ENCODE assay signal across 18 cellular contexts in the genomic region with DNA sequence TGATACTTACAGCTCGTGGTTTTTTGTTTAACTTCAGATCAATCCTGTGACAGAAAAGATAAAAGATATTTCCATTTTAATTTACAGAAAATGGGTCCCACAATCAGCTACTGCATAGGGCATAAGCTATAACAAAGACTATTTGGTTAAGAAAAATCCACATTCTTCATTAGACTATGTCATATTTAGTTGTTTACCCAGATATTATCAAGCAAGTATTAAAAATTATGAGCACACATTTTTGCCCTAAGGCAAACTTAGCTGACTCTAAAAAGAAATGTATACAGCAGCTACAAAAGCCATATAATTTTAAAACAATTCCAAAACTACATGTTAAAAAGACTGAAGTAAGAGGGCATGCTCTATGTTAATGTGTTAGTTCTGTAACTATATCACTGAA. TPM values are rescaled to one million over a fixed set of nuclear protein-coding genes. Genes with fewer than 3 reads are reported as not detected.
DNase-seq lines count a peak whose midpoint lies in the region; ATAC-seq and TF ChIP-seq lines count a peak whose summit lies in the region.
"Had no signal": no experiment of that assay in that cellular context is flagged by ENCODE, and none has a peak within 500 bp of the region (broad histone marks: within the 10 kb centered on the region; RNA-seq: fewer than 3 reads in every experiment).

No MANE protein-coding gene starts in this region.

- H3K9me3 Mint-ChIP-seq in CD4-positive, alpha-beta memory T cell: no peaks in the 10 kb centered on the region
- H3K9me3 Mint-ChIP-seq: GM23338 had no signal

- H3K36me3 Mint-ChIP-seq in CD4-positive, alpha-beta memory T cell: peaks cover 32 to 56% of the 10 kb centered on the region in 2 donors

- TF ChIP-seq CTCF in 22Rv1 (IDR thresholded peaks at IDR 0.05) (no peak), PC-3 (conservative IDR thresholded peaks at IDR 0.05; ENCODE audit: low read depth, low read length) (no peak), fibroblast of villous mesenchyme (IDR thresholded peaks at IDR 0.05; ENCODE audit: insufficient read depth, low read depth, low read length) (no peak), body of pancreas (IDR thresholded peaks at IDR 0.05) (no peak)

- 0 out of 2 replicates have a peak overlapping the region, but pooled peaks have one; percentile 4 for H3K9ac ChIP-seq in PC-3 (ENCODE audit: low read length)
- H3K9ac ChIP-seq: BLaER1 had no signal

- H3K36me3 ChIP-seq in CD4-positive, alpha-beta memory T cell (ENCODE audit: insufficient read depth, low read length): peaks cover 38% of the 10 kb centered on the region
- H3K36me3 ChIP-seq in PC-3 (ENCODE audit: low read depth, low read length): peaks cover 27% of the 10 kb centered on the region
- peaks cover 0 to 3% of the 10 kb centered on the region in 2 donors for H3K36me3 ChIP-seq in body of pancreas (replicated peaks in 1 of 2; ENCODE audit: insufficient read depth in 1 of 2, low read depth in 2 of 2)

- no peaks in the 10 kb centered on the region for H3K9me3 ChIP-seq in CD4-positive, alpha-beta memory T cell (ENCODE audit: control insufficient read depth in 1 of 2, low read length in 2 of 2)
- H3K9me3 ChIP-seq in PC-3 (ENCODE audit: low read length): no peaks in the 10 kb centered on the region
- no peaks in the 10 kb centered on the region for H3K9me3 ChIP-seq in body of pancreas
- H3K9me3 ChIP-seq: BLaER1 had no signal

- H3K27me3 Mint-ChIP-seq in CD4-positive, alpha-beta memory T cell: no peaks in the 10 kb centered on the region

- TF ChIP-seq POLR2A in body of pancreas (IDR thresholded peaks at IDR 0.05): no peak

- WGBS in body of pancreas, 2 donors: 22 to 45% methylated on average over 1 of the region's 1 CpG

- DNase-seq in CD4-positive, alpha-beta memory T cell: no peak
- peak; percentile 91 for DNase-seq in PC-3
- DNase-seq in fibroblast of villous mesenchyme (ENCODE audit: low read depth): peak; percentile 46
- no peak for DNase-seq in activated CD4-positive, alpha-beta T cell treated with anti-CD3 and anti-CD28 coated beads, Interleukin-2, amount 50 U/mL, for 1 hour
- no peak for DNase-seq in body of pancreas
- no peak for DNase-seq in SW480 (ENCODE audit: low spot score)
- DNase-seq: DMS79 treated with DMSO at 0.1 percent for 48 hours, HCEC 1CT, NCI-H1417 treated with DMSO at 0.1 percent for 48 hours, NCI-H187 treated with DMSO at 0.1 percent for 48 hours, NCI-H2227 treated with DMSO at 0.1 percent for 48 hours, NCI-H524, SHP77 treated with DMSO at 0.1 percent for 48 hours had no signal

- CTCF ChIA-PET in CD4-positive, alpha-beta memory T cell (lab: Charles Lee; ENCODE audit: partially characterized antibody): interaction anchor here (0.6 to 6.6 kb wide), 6 partner anchors 8 to 43 kb away, joined by 3 to 65 read pairs (median 3); partner anchors contain the start of gene MEAF6
- CTCF ChIA-PET in PC-3 (lab: Charles Lee): interaction anchor here (0.8 to 1.7 kb wide), 4 partner anchors 9 to 58 kb away, joined by 3 to 10 read pairs (median 8); partner anchors contain the start of gene SNIP1

- ATAC-seq in PC-3 (peak; percentile 52), body of pancreas (no peak)
- ATAC-seq: GM23338, SK-N-SH treated with all-trans-retinoic acid at 6 μM for 48 hours had no signal

- H3K9me2 ChIP-seq in PC-3 (replicated peaks; ENCODE audit: low read length): no peaks in the 10 kb centered on the region

- peaks cover 18% of the 10 kb centered on the region for H3K79me2 ChIP-seq in PC-3 (ENCODE audit: low read length)

- H3K4me1 ChIP-seq in CD4-positive, alpha-beta memory T cell (ENCODE audit: insufficient read depth, low read length): no peaks in the 10 kb centered on the region
- H3K4me1 ChIP-seq in PC-3 (ENCODE audit: insufficient read depth, low read length): peaks cover 53% of the 10 kb centered on the region
- H3K4me1 ChIP-seq in body of pancreas: peaks cover 29% of the 10 kb centered on the region

- H3F3A ChIP-seq in PC-3 (ENCODE audit: low read length, unreplicated experiment): peaks cover 11% of the 10 kb centered on the region

- H3K4me3 ChIP-seq in CD4-positive, alpha-beta memory T cell (ENCODE audit: low read length in 2 of 2): no peak overlapping the region
- H3K4me3 ChIP-seq in PC-3 (ENCODE audit: low read length): peak overlapping the region; percentile 18; the same call in 1 of the 2 replicates
- H3K4me3 ChIP-seq in fibroblast of villous mesenchyme (ENCODE audit: low read depth, low read length): no peak overlapping the region
- H3K4me3 ChIP-seq in body of pancreas: no peak overlapping the region
- H3K4me3 ChIP-seq: BLaER1, GM23338 had no signal

- POLR2A ChIA-PET in CD4-positive, alpha-beta memory T cell (lab: Charles Lee; ENCODE audit: partially characterized antibody): interaction anchor here (0.9 to 2.7 kb wide), 5 partner anchors 8 to 26 kb away, joined by 3 to 13 read pairs (median 3); partner anchors contain the start of gene MEAF6
- POLR2A ChIA-PET in PC-3 (lab: Charles Lee; ENCODE audit: unreplicated experiment): interaction anchor here (1.3 kb wide), 1 partner anchor 21 kb away, joined by 12 read pairs; the partner anchor contains the start of gene ZC3H12A

- no peak overlapping the region for H3K4me3 Mint-ChIP-seq in CD4-positive, alpha-beta memory T cell
- H3K4me3 Mint-ChIP-seq: GM23338 had no signal

- no peak overlapping the region for H2AFZ ChIP-seq in PC-3 (ENCODE audit: low read length)
- H2AFZ ChIP-seq: GM23338 had no signal

- H4K20me1 ChIP-seq in PC-3 (ENCODE audit: low read length): no peaks in the 10 kb centered on the region

- intact Hi-C loops in CD4-positive, alpha-beta memory T cell (cut with micrococcal nuclease): no loop called here
- intact Hi-C loops in PC-3 (cut with micrococcal nuclease): no loop called here
- intact Hi-C loops in body of pancreas (cut with DNase I): no loop called here

- H3K27ac ChIP-seq in 22Rv1: peak overlapping the region; percentile 35
- no peak overlapping the region for H3K27ac ChIP-seq in CD4-positive, alpha-beta memory T cell (ENCODE audit: low read depth, low read length)
- peak overlapping the region; percentile 68 for H3K27ac ChIP-seq in PC-3 (ENCODE audit: low read length)
- no peak overlapping the region for H3K27ac ChIP-seq in body of pancreas
- H3K27ac ChIP-seq: BLaER1, HL-60 had no signal

- H3K4me2 ChIP-seq in PC-3 (ENCODE audit: low read length): peak overlapping the region; percentile 77
- H3K4me2 ChIP-seq: BLaER1, GM23338 had no signal

- H3K4me1 Mint-ChIP-seq in CD4-positive, alpha-beta memory T cell: peaks cover 9 to 21% (median 11%) of the 10 kb centered on the region in 4 donors
- H3K4me1 Mint-ChIP-seq: GM23338 had no signal

- H3K27me3 ChIP-seq in CD4-positive, alpha-beta memory T cell (ENCODE audit: insufficient read depth, low read length): no peaks in the 10 kb centered on the region
- H3K27me3 ChIP-seq in PC-3 (ENCODE audit: low read length): no peaks in the 10 kb centered on the region
- no peaks in the 10 kb centered on the region for H3K27me3 ChIP-seq in body of pancreas
- H3K27me3 ChIP-seq: BLaER1 had no signal

- peak overlapping the region in 5 of 7 donors; percentile 20 to 57 (median 25) for H3K27ac Mint-ChIP-seq in CD4-positive, alpha-beta memory T cell
- H3K27ac Mint-ChIP-seq: GM23338 had no signal

- no TSS peak for BruUV-seq in PC-3 (replicated peaks; lab: Mats Ljungman, UMichigan)

RNA-seq across cellular contexts. Expression of gene MEAF6, which starts 18.7 kb away (rescaled TPM):
- 10 to 100 TPM; 97.9 to 98.2 TPM for total RNA-seq in CD4-positive, alpha-beta memory T cell
- polyA plus RNA-seq in CD4-positive, alpha-beta memory T cell: 100 to 1,000 TPM; 132 to 221 TPM
- total RNA-seq in PC-3 (2014; rRNA removed): 87.0 and 90.9 TPM in 2 replicates
- 54.8 and 60.9 TPM in 2 replicates for total RNA-seq in fibroblast of villous mesenchyme
- total RNA-seq in body of pancreas: 10 to 100 TPM; 36.3 to 43.5 TPM

RNA-seq across cellular contexts. Expression of gene ZC3H12A, which starts 21.5 kb away (rescaled TPM):
- total RNA-seq in CD4-positive, alpha-beta memory T cell: 10 to 100 TPM; 54.6 to 60.7 TPM
- 10 to 100 TPM; 10.6 to 19.9 TPM for polyA plus RNA-seq in CD4-positive, alpha-beta memory T cell
- total RNA-seq in PC-3 (2014; rRNA removed) (45.3 and 65.1 TPM in 2 replicates), fibroblast of villous mesenchyme (21.6 and 38.9 TPM in 2 replicates), body of pancreas (10 to 100 TPM; 12.2 to 31.6 TPM)

RNA-seq across cellular contexts. Expression of gene SNIP1, which starts 58.2 kb away (rescaled TPM):
- 10 to 100 TPM; 29.8 to 30.2 TPM for total RNA-seq in CD4-positive, alpha-beta memory T cell
- 1 to 10 TPM; 2.1 to 7.1 TPM for polyA plus RNA-seq in CD4-positive, alpha-beta memory T cell
- 23.1 and 36.0 TPM in 2 replicates for total RNA-seq in PC-3 (2014; rRNA removed)
- total RNA-seq in fibroblast of villous mesenchyme: 9.5 and 11.6 TPM in 2 replicates
- total RNA-seq in body of pancreas: 10 to 100 TPM in 1 of 2 donors, 1 to 10 TPM in 1; 7.0 to 33.9 TPM

Comparison
In these comparisons a context has a peak if more than half of its experiments do, and no peak if none do; other contexts are left out.
1. H3K27ac ChIP-seq: peak in 22Rv1 (single experiment) and PC-3 (single experiment); none in CD4-positive, alpha-beta memory T cell (single experiment) and body of pancreas (0 of 4).
2. DNase-seq: peak in PC-3 (single experiment) and fibroblast of villous mesenchyme (single experiment); none in CD4-positive, alpha-beta memory T cell (0 of 5), activated CD4-positive, alpha-beta T cell treated with anti-CD3 and anti-CD28 coated beads, Interleukin-2, amount 50 U/mL, for 1 hour (single experiment), body of pancreas (0 of 4) and SW480 (single experiment).